Comparison of ENCODE assay signal across 10 cellular contexts in genomic region chr21:14736162-14736561, GRCh38.
DNase-seq lines count a peak whose midpoint lies in the region; ATAC-seq and TF ChIP-seq lines count a peak whose summit lies in the region.
"Had no signal": no experiment of that assay in that cellular context is flagged by ENCODE, and none has a peak within 500 bp of the region (broad histone marks: within the 10 kb centered on the region; RNA-seq: fewer than 3 reads in every experiment).

No MANE protein-coding gene starts in this region.

- H3K27ac Mint-ChIP-seq in T-helper 2 cell treated with Interferon-gamma antibody and Interleukin-4, amounts not matched to agents 5 μg/mL and 100 μg/mL, for 36 hours = peak overlapping the region; percentile 79

- peaks cover 20% of the 10 kb centered on the region for H3K9me3 Mint-ChIP-seq in T-helper 2 cell treated with Interferon-gamma antibody and Interleukin-4, amounts not matched to agents 5 μg/mL and 100 μg/mL, for 36 hours

- H3K4me3 Mint-ChIP-seq in T-helper 2 cell treated with Interferon-gamma antibody and Interleukin-4, amounts not matched to agents 5 μg/mL and 100 μg/mL, for 36 hours = peak overlapping the region; percentile 56

- peaks cover 48% of the 10 kb centered on the region for H3K4me1 Mint-ChIP-seq in T-helper 2 cell treated with Interferon-gamma antibody and Interleukin-4, amounts not matched to agents 5 μg/mL and 100 μg/mL, for 36 hours (ENCODE audit: low read depth)

- H3K36me3 Mint-ChIP-seq in T-helper 2 cell treated with Interferon-gamma antibody and Interleukin-4, amounts not matched to agents 5 μg/mL and 100 μg/mL, for 36 hours (ENCODE audit: low read depth) = peaks cover 18% of the 10 kb centered on the region

- H3K27me3 Mint-ChIP-seq in T-helper 2 cell treated with Interferon-gamma antibody and Interleukin-4, amounts not matched to agents 5 μg/mL and 100 μg/mL, for 36 hours (ENCODE audit: low read depth) = peaks cover under 1% of the 10 kb centered on the region

- TF ChIP-seq CTCF in GM10266 (IDR thresholded peaks at IDR 0.05; ENCODE audit: control insufficient read depth, insufficient read depth, low read depth, missing control alignments) = no peak

- DNase-seq in GM10266 (ENCODE audit: extremely low spot score) (peak; percentile 8), SIG-M5 (lab: John Stamatoyannopoulos, UW) (no peak), NCI-H1105 (lab: John Stamatoyannopoulos, UW) (no peak), hippocampal formation (lab: John Stamatoyannopoulos, UW) (no peak), NCI-H1417 (lab: John Stamatoyannopoulos, UW) (no peak)
- DNase-seq in T-helper 2 cell treated with Interferon-gamma antibody and Interleukin-4, amounts not matched to agents 5 μg/mL and 100 μg/mL, for 36 hours (ENCODE audit: low spot score) = no peak
- DNase-seq: activated effector memory CD4-positive, alpha-beta T cell treated with anti-CD3 and anti-CD28 coated beads, Interleukin-2, amount 50 U/mL, for 16 hours; upper lobe of right lung had no signal

- ATAC-seq in GM19025 (IDR thresholded peaks at IDR 0.05; ENCODE audit: low read depth, unreplicated experiment) (peak; percentile 56), HG02798 (IDR thresholded peaks at IDR 0.05; ENCODE audit: poor library complexity, unreplicated experiment) (peak; percentile 78)
- ATAC-seq: upper lobe of right lung had no signal
